21 cellular contexts compared by ENCODE assay signal in the genomic region with DNA sequence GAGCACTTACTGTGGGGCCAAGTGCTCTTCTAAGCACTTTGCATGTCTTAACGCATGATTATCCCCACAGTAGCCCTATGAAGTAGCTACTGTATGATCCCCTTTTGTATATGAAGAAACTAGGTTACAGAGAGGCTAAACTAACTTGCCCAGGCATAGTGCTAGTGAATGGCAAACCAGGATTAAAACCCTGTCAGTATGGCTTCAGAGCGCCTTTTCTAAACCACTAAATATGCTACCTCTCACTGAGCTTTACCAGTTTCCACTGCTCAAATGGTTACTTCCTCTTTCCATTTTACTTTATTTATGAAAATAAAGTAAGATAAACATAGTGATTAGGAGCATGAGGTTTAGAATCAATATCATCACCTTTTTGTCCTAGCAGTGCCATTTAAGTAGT.
DNase-seq lines count a peak whose midpoint lies in the region; ATAC-seq and TF ChIP-seq lines count a peak whose summit lies in the region.
"Had no signal": no experiment of that assay in that cellular context is flagged by ENCODE, and none has a peak within 500 bp of the region (broad histone marks: within the 10 kb centered on the region; RNA-seq: fewer than 3 reads in every experiment).

No MANE protein-coding gene starts in this region.

- no peaks in the 10 kb centered on the region for H3K27me3 Mint-ChIP-seq in Caco-2 (ENCODE audit: insufficient read depth, unreplicated experiment)
- H3K27me3 Mint-ChIP-seq: activated naive CD8-positive, alpha-beta T cell treated with anti-CD3 and anti-CD28 coated beads for 36 hours had no signal

- H3K27ac Mint-ChIP-seq in Caco-2 (ENCODE audit: unreplicated experiment), result peak overlapping the region; percentile 39
- H3K27ac Mint-ChIP-seq: activated naive CD8-positive, alpha-beta T cell treated with anti-CD3 and anti-CD28 coated beads for 36 hours; activated T-helper 1 cell treated with anti-CD3 and anti-CD28 coated beads, Interleukin-12 subunit alpha, Interleukin-12 subunit beta, Interleukin-2, Interleukin-4 antibody, amounts not matched to agents 30 ng/mL and 10 ng/mL and 1 ng/mL, durations not matched to agents 14 hours and 24 hours and 36 hours had no signal

- H3K9ac ChIP-seq in colonic mucosa (ENCODE audit: low read depth in 2 of 2, low read length in 2 of 2), result no peak overlapping the region
- H3K9ac ChIP-seq: BLaER1 treated with 17β-estradiol and CSF1 and Interleukin-3, amounts not matched to agents 10 nM and 100 nM had no signal

- H3K4me1 ChIP-seq in Caco-2 (peaks cover 21% of the 10 kb centered on the region), colonic mucosa (no peaks in the 10 kb centered on the region), HAP-1 (peaks cover 10% of the 10 kb centered on the region)

- H3K4me3 Mint-ChIP-seq in Caco-2 (ENCODE audit: unreplicated experiment), result no peak overlapping the region
- H3K4me3 Mint-ChIP-seq: activated naive CD8-positive, alpha-beta T cell treated with anti-CD3 and anti-CD28 coated beads for 36 hours; activated T-helper 1 cell treated with anti-CD3 and anti-CD28 coated beads, Interleukin-12 subunit alpha, Interleukin-12 subunit beta, Interleukin-2, Interleukin-4 antibody, amounts not matched to agents 30 ng/mL and 10 ng/mL and 1 ng/mL, durations not matched to agents 14 hours and 24 hours and 36 hours had no signal

- in situ Hi-C loops in HAP-1 (cut with MboI; ENCODE audit: low sequenced_read_pairs), result no loop called here

- H3K4me3 ChIP-seq in Caco-2 (ENCODE audit: low read depth, low read length), result no peak overlapping the region
- no peak overlapping the region for H3K4me3 ChIP-seq in colonic mucosa
- H3K4me3 ChIP-seq in HAP-1, result no peak overlapping the region
- H3K4me3 ChIP-seq: BLaER1 treated with 17β-estradiol and CSF1 and Interleukin-3, amounts not matched to agents 10 nM and 100 nM; smooth muscle cell had no signal

- H3K9me3 ChIP-seq in Caco-2 (no peaks in the 10 kb centered on the region), colonic mucosa (no peaks in the 10 kb centered on the region), HAP-1 (no peaks in the 10 kb centered on the region)
- H3K9me3 ChIP-seq: BLaER1 treated with 17β-estradiol and CSF1 and Interleukin-3, amounts not matched to agents 10 nM and 100 nM had no signal

- H3K9me3 Mint-ChIP-seq in Caco-2 (ENCODE audit: unreplicated experiment), result no peaks in the 10 kb centered on the region
- H3K9me3 Mint-ChIP-seq: activated naive CD8-positive, alpha-beta T cell treated with anti-CD3 and anti-CD28 coated beads for 36 hours; activated T-helper 1 cell treated with anti-CD3 and anti-CD28 coated beads, Interleukin-12 subunit alpha, Interleukin-12 subunit beta, Interleukin-2, Interleukin-4 antibody, amounts not matched to agents 30 ng/mL and 10 ng/mL and 1 ng/mL, durations not matched to agents 14 hours and 24 hours and 36 hours had no signal

- DNase-seq in Caco-2, result no peak
- DNase-seq in NAMALWA (ENCODE audit: low spot score), result peak; percentile 31
- DNase-seq in NCI-H187 (lab: John Stamatoyannopoulos, UW), result no peak
- no peak for DNase-seq in colonic mucosa
- no peak for DNase-seq in HAP-1 (ENCODE audit: low spot score in 2 of 2)
- DNase-seq: activated CD8-positive, alpha-beta memory T cell treated with anti-CD3 and anti-CD28 coated beads for 24 hours; activated naive CD8-positive, alpha-beta T cell treated with anti-CD3 and anti-CD28 coated beads for 36 hours; DMS 273 treated with DMSO at 0.1 percent for 48 hours; GF-D8; head of caudate nucleus; left ventricle myocardium superior; NCI-H226; stimulated activated CD4-positive, alpha-beta T cell treated with anti-CD3 and anti-CD28 coated beads, Interleukin-4, amount 100 ng/mL, for 24 hours had no signal

- H3K36me3 ChIP-seq in Caco-2 (ENCODE audit: control insufficient read depth, insufficient read depth, low read length) (no peaks in the 10 kb centered on the region), colonic mucosa (no peaks in the 10 kb centered on the region), HAP-1 (replicated peaks) (0 out of 2 replicates have a peak, but pooled peaks cover 5% of the 10 kb centered on the region)

- peaks cover 34% of the 10 kb centered on the region for H3K36me3 Mint-ChIP-seq in Caco-2 (ENCODE audit: insufficient read depth, unreplicated experiment)

- BruUV-seq in Caco-2 (replicated peaks; lab: Mats Ljungman, UMichigan), result no TSS peak

- H3K27ac ChIP-seq in colonic mucosa, result no peak overlapping the region
- H3K27ac ChIP-seq: BLaER1 treated with 17β-estradiol and CSF1 and Interleukin-3, amounts not matched to agents 10 nM and 100 nM had no signal

- POLR2A ChIA-PET in Caco-2 (lab: Charles Lee), result no interaction called here

- intact Hi-C loops in Caco-2 (cut with micrococcal nuclease; ENCODE audit: unreplicated experiment) (no loop called here), colonic mucosa (cut with DNase I) (no loop called here)

- CTCF ChIA-PET in Caco-2 (lab: Charles Lee), result no interaction called here

- TF ChIP-seq CTCF in Caco-2 (IDR thresholded peaks at IDR 0.05; ENCODE audit: insufficient read depth in 1 of 2, low read depth in 1 of 2, low read length in 1 of 2, severe bottlenecking in 1 of 2, unreplicated experiment in 1 of 2), result no peak
- TF ChIP-seq CTCF in colonic mucosa (IDR thresholded peaks at IDR 0.05), result no peak

- peaks cover 7% of the 10 kb centered on the region for H3K4me1 Mint-ChIP-seq in Caco-2 (ENCODE audit: low read depth, unreplicated experiment)
- H3K4me1 Mint-ChIP-seq: activated naive CD8-positive, alpha-beta T cell treated with anti-CD3 and anti-CD28 coated beads for 36 hours had no signal

- no peaks in the 10 kb centered on the region for H3K27me3 ChIP-seq in Caco-2 (replicated peaks; ENCODE audit: control insufficient read depth, insufficient read depth, low read length)
- H3K27me3 ChIP-seq in colonic mucosa, result no peaks in the 10 kb centered on the region
- H3K27me3 ChIP-seq in HAP-1 (ENCODE audit: low read depth), result no peaks in the 10 kb centered on the region
- H3K27me3 ChIP-seq: BLaER1 treated with 17β-estradiol and CSF1 and Interleukin-3, amounts not matched to agents 10 nM and 100 nM had no signal

- peak; percentile 68 for ATAC-seq in GM18909 (IDR thresholded peaks at IDR 0.05; ENCODE audit: poor library complexity, unreplicated experiment)
- ATAC-seq in HG02642 (IDR thresholded peaks at IDR 0.05; ENCODE audit: poor library complexity, unreplicated experiment), result peak; percentile 59
- ATAC-seq in HG03045 (IDR thresholded peaks at IDR 0.05; ENCODE audit: unreplicated experiment), result no peak
- ATAC-seq: activated CD4-positive, CD25-positive, alpha-beta regulatory T cell treated with anti-CD3 and anti-CD28 coated beads, Interleukin-2, amount 50 U/mL, for 24 hours; HepG2; left ventricle myocardium superior had no signal
